Comparison of ENCODE assay signal across 8 cellular contexts in the genomic region with DNA sequence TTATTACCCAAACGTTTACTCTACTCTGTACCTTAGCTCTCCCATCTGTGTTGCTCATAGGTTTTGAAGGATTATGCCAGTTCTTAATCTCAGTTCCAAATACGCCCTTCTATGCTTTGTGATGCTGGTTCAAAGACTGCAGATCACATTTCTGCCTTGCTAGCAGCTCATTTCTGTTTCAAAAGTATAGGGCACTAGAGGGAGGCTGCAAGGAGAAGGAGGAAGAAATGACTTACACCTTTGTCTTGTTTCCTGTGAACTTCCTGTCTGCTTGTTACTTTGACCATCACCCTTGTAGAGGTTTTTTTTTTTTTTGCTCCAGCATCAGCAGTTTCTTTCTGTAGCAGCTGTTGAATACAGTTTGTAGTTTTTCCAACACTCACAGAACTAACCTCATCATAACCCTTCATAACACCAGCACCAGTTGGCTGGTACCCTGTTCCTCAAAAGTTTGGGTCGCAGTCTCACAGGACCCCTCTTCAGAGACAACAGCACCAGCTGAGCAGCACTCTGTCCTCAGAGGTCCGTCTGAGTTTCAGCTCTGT. TPM values are rescaled to one million over a fixed set of nuclear protein-coding genes. Genes with fewer than 3 reads are reported as not detected.
DNase-seq lines count a peak whose midpoint lies in the region; ATAC-seq, FAIRE-seq and TF ChIP-seq lines count a peak whose summit lies in the region.

No MANE protein-coding gene starts in this region.

- H3K27me3 Mint-ChIP-seq in endothelial cell (ENCODE audit: unreplicated experiment), result no peaks in the 10 kb centered on the region

- DNase-seq in GM12892 (ENCODE audit: insufficient read length) (no peak), HL-60 (ENCODE audit: low read depth in 1 of 2, low spot score in 1 of 2) (peak in 1 of 2 experiments; percentile 31), endothelial cell (ENCODE audit: low spot score) (no peak), OCI-M2 (lab: John Stamatoyannopoulos, UW; ENCODE audit: unreplicated experiment) (no peak), cerebellar nuclear complex (lab: John Stamatoyannopoulos, UW) (no peak), HUDEP-2 (lab: John Stamatoyannopoulos, UW; ENCODE audit: unreplicated experiment in 76 of 76) (no peak)
- DNase-seq in stimulated activated CD4-positive, alpha-beta T cell treated with anti-CD3 and anti-CD28 coated beads, Interleukin-4, amount 100 ng/mL, for 1 hour, result no peak

- peaks cover 16% of the 10 kb centered on the region for H3K4me1 Mint-ChIP-seq in endothelial cell (ENCODE audit: unreplicated experiment)

- H3K27me3 ChIP-seq in HL-60 (ENCODE audit: insufficient read depth, poor library complexity, severe bottlenecking), result no peaks in the 10 kb centered on the region

- no peak for TF ChIP-seq POLR2A in GM12892 (IDR thresholded peaks at IDR 0.05; ENCODE audit: low read depth, low read length)

- H3K27ac ChIP-seq in HL-60 (replicated peaks), result peak overlapping the region; percentile 20; the same call in 1 of the 2 replicates

- FAIRE-seq in GM12892 (lab: Jason Lieb, UNC), result peak; percentile 92

- H3K4me3 Mint-ChIP-seq in endothelial cell (ENCODE audit: unreplicated experiment), result no peak overlapping the region

- peak; percentile 95 for ATAC-seq in GM21447 (IDR thresholded peaks at IDR 0.05; ENCODE audit: unreplicated experiment)

- no peak for TF ChIP-seq CTCF in HL-60 (IDR thresholded peaks at IDR 0.05; ENCODE audit: insufficient read depth, low read length)
- no peak for TF ChIP-seq CTCF in endothelial cell (IDR thresholded peaks at IDR 0.05; ENCODE audit: unreplicated experiment)

- H3K4me3 ChIP-seq in HL-60 (replicated peaks; ENCODE audit: insufficient read depth, low read length), result no peak overlapping the region

- no peaks in the 10 kb centered on the region for H3K9me3 Mint-ChIP-seq in endothelial cell (ENCODE audit: unreplicated experiment)

- H3K36me3 Mint-ChIP-seq in endothelial cell (ENCODE audit: low read depth, unreplicated experiment), result no peaks in the 10 kb centered on the region

- peak overlapping the region; percentile 75 for H3K27ac Mint-ChIP-seq in endothelial cell (ENCODE audit: unreplicated experiment)

RNA-seq across cellular contexts. Expression of gene SLK, which starts 16.5 kb away (rescaled TPM):
- polyA plus RNA-seq in GM12892 (2012; ENCODE audit: missing spikeins), result 10.0 TPM
- total RNA-seq in endothelial cell (ENCODE audit: unreplicated experiment), result 30.8 TPM
